ENCODE assay signal across 16 cellular contexts in the genomic region with DNA sequence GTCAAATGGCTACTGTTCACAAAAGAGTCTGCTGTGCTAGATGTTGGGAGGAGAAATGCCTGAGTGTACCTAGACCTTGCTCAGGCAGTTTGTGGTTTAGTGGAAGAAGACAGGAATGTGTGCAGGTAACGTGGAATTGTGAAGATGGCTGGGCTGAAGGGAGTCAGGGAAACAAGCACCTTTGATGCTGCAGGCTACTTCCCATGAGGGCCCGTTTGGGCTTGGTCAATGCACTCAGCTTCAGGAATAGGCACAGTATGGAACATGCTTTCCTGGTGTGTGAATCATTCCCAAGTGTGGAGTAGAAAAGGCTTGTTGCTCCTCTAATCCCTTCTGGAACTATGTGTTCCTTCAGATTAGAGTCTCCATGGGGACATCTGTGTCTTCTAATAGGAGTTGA.
DNase-seq lines count a peak whose midpoint lies in the region; ATAC-seq and TF ChIP-seq lines count a peak whose summit lies in the region.
"Had no signal": no experiment of that assay in that cellular context is flagged by ENCODE, and none has a peak within 500 bp of the region (broad histone marks: within the 10 kb centered on the region; RNA-seq: fewer than 3 reads in every experiment).

No MANE protein-coding gene starts in this region.

- no peaks in the 10 kb centered on the region for H3K9me3 Mint-ChIP-seq in neural progenitor cell
- peaks cover 0 to 17% (median 2%) of the 10 kb centered on the region in 7 donors for H3K9me3 Mint-ChIP-seq in CD14-positive monocyte
- H3K9me3 Mint-ChIP-seq: CD4-positive, alpha-beta T cell; CD8-positive, alpha-beta T cell had no signal

- no peak overlapping the region for H3K4me2 ChIP-seq in neural progenitor cell
- H3K4me2 ChIP-seq: BLaER1 had no signal

- no peak overlapping the region for H3K27ac ChIP-seq in neural progenitor cell
- H3K27ac ChIP-seq: BLaER1 had no signal

- H3K4me1 ChIP-seq in neural progenitor cell: no peaks in the 10 kb centered on the region
- H3K4me1 ChIP-seq: BE2C, BLaER1, Caco-2 had no signal

- no peak overlapping the region for H2AFZ ChIP-seq in neural progenitor cell (replicated peaks)

- ATAC-seq in left cardiac atrium: no peak
- ATAC-seq: CD8-positive, alpha-beta T cell had no signal

- no peaks in the 10 kb centered on the region for H3K4me1 Mint-ChIP-seq in neural progenitor cell
- H3K4me1 Mint-ChIP-seq in CD14-positive monocyte: no peaks in the 10 kb centered on the region

- H3K27me3 Mint-ChIP-seq in neural progenitor cell (ENCODE audit: insufficient read depth, low read depth): no peaks in the 10 kb centered on the region
- no peaks in the 10 kb centered on the region for H3K27me3 Mint-ChIP-seq in CD14-positive monocyte (ENCODE audit: low read depth in 3 of 3)
- H3K27me3 Mint-ChIP-seq: CD4-positive, alpha-beta T cell had no signal

- H3K9me3 ChIP-seq in neural progenitor cell (ENCODE audit: low read depth): no peaks in the 10 kb centered on the region
- H3K9me3 ChIP-seq: BE2C, BLaER1, Caco-2 had no signal

- H3K36me3 ChIP-seq in neural progenitor cell: no peaks in the 10 kb centered on the region
- H3K36me3 ChIP-seq: BE2C, BLaER1 had no signal

- H3F3A ChIP-seq in neural progenitor cell (ENCODE audit: low read depth): no peaks in the 10 kb centered on the region

- no peak overlapping the region for H3K4me3 ChIP-seq in neural progenitor cell
- H3K4me3 ChIP-seq: BLaER1 had no signal

- peaks cover 9% of the 10 kb centered on the region for H3K36me3 Mint-ChIP-seq in neural progenitor cell
- no peaks in the 10 kb centered on the region for H3K36me3 Mint-ChIP-seq in CD14-positive monocyte
- H3K36me3 Mint-ChIP-seq: CD8-positive, alpha-beta T cell had no signal

- TF ChIP-seq CTCF in neural progenitor cell (IDR thresholded peaks at IDR 0.05) (no peak), CD14-positive monocyte (IDR thresholded peaks at IDR 0.05) (no peak)

- peak overlapping the region; percentile 48 for H3K27ac Mint-ChIP-seq in neural progenitor cell
- H3K27ac Mint-ChIP-seq in CD14-positive monocyte: no peak overlapping the region
- H3K27ac Mint-ChIP-seq: CD4-positive, alpha-beta T cell; CD8-positive, alpha-beta T cell had no signal

- H4K20me1 ChIP-seq in neural progenitor cell (ENCODE audit: low read depth): no peaks in the 10 kb centered on the region
- H4K20me1 ChIP-seq: BLaER1 had no signal

- H3K27me3 ChIP-seq in neural progenitor cell: no peaks in the 10 kb centered on the region
- H3K27me3 ChIP-seq: BE2C, BLaER1 had no signal

- no peak overlapping the region for H3K9ac ChIP-seq in neural progenitor cell
- H3K9ac ChIP-seq: BLaER1 had no signal

- H3K4me3 Mint-ChIP-seq in neural progenitor cell: no peak overlapping the region
- H3K4me3 Mint-ChIP-seq in CD14-positive monocyte: no peak overlapping the region
- H3K4me3 Mint-ChIP-seq: CD4-positive, alpha-beta T cell; CD8-positive, alpha-beta T cell had no signal

- DNase-seq in islet precursor cell: peak; percentile 56
- no peak for DNase-seq in neural progenitor cell (ENCODE audit: low spot score)
- DNase-seq in left cardiac atrium: no peak
- no peak for DNase-seq in NCI-H146 treated with DMSO at 0.1 percent for 48 hours (lab: John Stamatoyannopoulos, UW; ENCODE audit: unreplicated experiment)
- no peak for DNase-seq in CD14-positive monocyte (ENCODE audit: low spot score)
- DNase-seq: 8988T; ACHN; BE2C; C1 segment of cervical spinal cord; Caco-2; Calu3; CD4-positive, alpha-beta T cell; CD8-positive, alpha-beta T cell; DMS79 treated with DMSO at 0.1 percent for 48 hours; GF-D8 had no signal

- no peaks in the 10 kb centered on the region for H3K79me2 ChIP-seq in neural progenitor cell (ENCODE audit: low read depth)

- intact Hi-C loops in left cardiac atrium (cut with DNase I) (no loop called here), CD14-positive monocyte (cut with micrococcal nuclease) (no loop called here)
